10 cellular contexts compared by ENCODE assay signal in genomic region chr10:132563485-132564248, GRCh38. TPM values are rescaled to one million over a fixed set of nuclear protein-coding genes. Genes with fewer than 3 reads are reported as not detected.
DNase-seq lines count a peak whose midpoint lies in the region; ATAC-seq, FAIRE-seq and TF ChIP-seq lines count a peak whose summit lies in the region.
"Had no signal": no experiment of that assay in that cellular context is flagged by ENCODE, and none has a peak within 500 bp of the region (broad histone marks: within the 10 kb centered on the region; RNA-seq: fewer than 3 reads in every experiment).

No MANE protein-coding gene starts in this region.

- no peak overlapping the region for H3K4me3 Mint-ChIP-seq in activated CD8-positive, alpha-beta T cell treated with anti-CD3 and anti-CD28 coated beads, Interleukin-2, amount 10 ng/mL, durations not matched to agents 7 days and 5 days

- H2BK5ac ChIP-seq in trophoblast cell (ENCODE audit: low read depth, low read length, poor library complexity), result no peak overlapping the region

- CTCF ChIA-PET in activated CD8-positive, alpha-beta T cell treated with anti-CD3 and anti-CD28 coated beads, Interleukin-2, amount 10 ng/mL, durations not matched to agents 7 days and 5 days (lab: Charles Lee), result no interaction called here

- no peak overlapping the region for H3K4me3 ChIP-seq in trophoblast cell (ENCODE audit: low read depth, low read length)

- H2AK5ac ChIP-seq in trophoblast cell (ENCODE audit: low read length), result peak overlapping the region; percentile 15

- no peaks in the 10 kb centered on the region for H3K36me3 ChIP-seq in trophoblast cell (ENCODE audit: control insufficient read depth in 1 of 2, insufficient read depth in 2 of 2, low read length in 2 of 2)

- no peak overlapping the region for H4K8ac ChIP-seq in trophoblast cell (ENCODE audit: low read depth, low read length)

- H3K9me3 ChIP-seq in trophoblast cell (ENCODE audit: insufficient read depth, low read depth, low read length), result peaks cover 6% of the 10 kb centered on the region

- H3K27ac ChIP-seq in trophoblast cell (ENCODE audit: low read depth, low read length), result no peak overlapping the region

- POLR2A ChIA-PET in activated CD8-positive, alpha-beta T cell treated with anti-CD3 and anti-CD28 coated beads, Interleukin-2, amount 10 ng/mL, durations not matched to agents 7 days and 5 days (lab: Charles Lee), result no interaction called here

- no peak overlapping the region for H3K14ac ChIP-seq in trophoblast cell (ENCODE audit: low read length)

- peak overlapping the region; percentile 29 for H3K18ac ChIP-seq in trophoblast cell (ENCODE audit: low read length)

- no peak overlapping the region for H2BK120ac ChIP-seq in trophoblast cell (ENCODE audit: insufficient read depth, low read length, poor library complexity)

- no peak overlapping the region for H2AFZ ChIP-seq in trophoblast cell (ENCODE audit: insufficient read depth, low read length, poor library complexity)

- H4K91ac ChIP-seq in trophoblast cell (ENCODE audit: low read depth, low read length), result no peak overlapping the region

- peak; percentile 75 for DNase-seq in H54 (ENCODE audit: insufficient read length, low spot score)
- peak in 1 of 2 donors; percentile 18 for DNase-seq in trophoblast cell
- DNase-seq in Right ventricle myocardium superior, result no peak
- DNase-seq in SK-N-DZ (ENCODE audit: low spot score), result no peak
- DNase-seq in stimulated activated CD4-positive, alpha-beta T cell treated with anti-CD3 and anti-CD28 coated beads, Interleukin-12 subunit alpha, Interleukin-12 subunit beta, amount 100 ng/mL, for 4 hours, result no peak
- DNase-seq in activated CD8-positive, alpha-beta T cell treated with anti-CD3 and anti-CD28 coated beads, Interleukin-2, amount 10 ng/mL, durations not matched to agents 7 days and 5 days, result no peak
- DNase-seq: activated CD4-positive, alpha-beta T cell treated with anti-CD3 and anti-CD28 coated beads for 4 hours; GDM1 had no signal

- H3K4ac ChIP-seq in trophoblast cell (ENCODE audit: low read depth, low read length), result no peak overlapping the region

- no peak overlapping the region for H3K27ac Mint-ChIP-seq in activated CD8-positive, alpha-beta T cell treated with anti-CD3 and anti-CD28 coated beads, Interleukin-2, amount 10 ng/mL, durations not matched to agents 7 days and 5 days

- no peak for FAIRE-seq in H54 (lab: Jason Lieb, UNC)

- H3K27me3 ChIP-seq in trophoblast cell (ENCODE audit: insufficient read depth, low read length), result no peaks in the 10 kb centered on the region

- intact Hi-C loops in Right ventricle myocardium superior (cut with DNase I), result no loop called here

- peaks cover 2% of the 10 kb centered on the region for H3K79me2 ChIP-seq in trophoblast cell (ENCODE audit: control insufficient read depth, insufficient read depth, low read length, poor library complexity)

- H3K79me1 ChIP-seq in trophoblast cell (ENCODE audit: low read length), result no peaks in the 10 kb centered on the region

- no peak overlapping the region for H3K4me2 ChIP-seq in trophoblast cell (ENCODE audit: low read length)

- no CpG with 5 or more reads among the region's 24 CpGs for WGBS in trophoblast cell (ENCODE audit: extremely low coverage, insufficient coverage, insufficient read length)

- H4K12ac ChIP-seq in trophoblast cell (ENCODE audit: low read depth, low read length), result no peak overlapping the region

- ATAC-seq in GM18861 (IDR thresholded peaks at IDR 0.05; ENCODE audit: unreplicated experiment), result peak; percentile 67
- ATAC-seq in HG03521 (IDR thresholded peaks at IDR 0.05; ENCODE audit: unreplicated experiment), result peak; percentile 83
- ATAC-seq in Right ventricle myocardium superior (ENCODE audit: poor library complexity), result no peak
- no peak for ATAC-seq in activated CD8-positive, alpha-beta T cell treated with anti-CD3 and anti-CD28 coated beads, Interleukin-2, amount 10 ng/mL, durations not matched to agents 7 days and 5 days

- H3K36me3 Mint-ChIP-seq in activated CD8-positive, alpha-beta T cell treated with anti-CD3 and anti-CD28 coated beads, Interleukin-2, amount 10 ng/mL, durations not matched to agents 7 days and 5 days (ENCODE audit: low read depth), result no peaks in the 10 kb centered on the region

- H3K23ac ChIP-seq in trophoblast cell (ENCODE audit: low read length), result no peak overlapping the region

- no peaks in the 10 kb centered on the region for H3K9me3 Mint-ChIP-seq in activated CD8-positive, alpha-beta T cell treated with anti-CD3 and anti-CD28 coated beads, Interleukin-2, amount 10 ng/mL, durations not matched to agents 7 days and 5 days (ENCODE audit: insufficient read depth)

- H2BK12ac ChIP-seq in trophoblast cell (ENCODE audit: low read length), result no peak overlapping the region

- no peaks in the 10 kb centered on the region for H3K27me3 Mint-ChIP-seq in activated CD8-positive, alpha-beta T cell treated with anti-CD3 and anti-CD28 coated beads, Interleukin-2, amount 10 ng/mL, durations not matched to agents 7 days and 5 days (ENCODE audit: low read depth)

- no peak for TF ChIP-seq POLR2A in H54 (IDR thresholded peaks at IDR 0.05; ENCODE audit: low read depth, low read length)

- H3K9ac ChIP-seq in trophoblast cell (ENCODE audit: low read length), result no peak overlapping the region

- H3K4me1 ChIP-seq in trophoblast cell (ENCODE audit: control insufficient read depth in 1 of 2, insufficient read depth in 2 of 2, low read length in 2 of 2), result peaks cover 17 to 19% of the 10 kb centered on the region in 2 experiments

- peaks cover 16% of the 10 kb centered on the region for H3K4me1 Mint-ChIP-seq in activated CD8-positive, alpha-beta T cell treated with anti-CD3 and anti-CD28 coated beads, Interleukin-2, amount 10 ng/mL, durations not matched to agents 7 days and 5 days (ENCODE audit: low read depth)

RNA-seq across cellular contexts. Expression of gene INPP5A, which starts 26.1 kb away (rescaled TPM):
- 25.7 and 25.9 TPM in 2 replicates for polyA plus RNA-seq in trophoblast cell (2013)
- 99.1 TPM for total RNA-seq in Right ventricle myocardium superior
- 23.6 and 25.3 TPM in 2 replicates for polyA plus RNA-seq in SK-N-DZ (2014; cell fraction: cytosol; rRNA removed)
- polyA plus RNA-seq in SK-N-DZ (2014; cell fraction: nucleus; rRNA removed), result 13.8 and 15.2 TPM in 2 replicates
- 1 to 10 TPM; 9.9 TPM for total RNA-seq in activated CD8-positive, alpha-beta T cell treated with anti-CD3 and anti-CD28 coated beads, Interleukin-2, amount 10 ng/mL, durations not matched to agents 7 days and 5 days

Comparison
In these comparisons a context has a peak if more than half of its experiments do, and no peak if none do; other contexts are left out.
1. ATAC-seq: peak in GM18861 (single experiment) and HG03521 (single experiment); none in Right ventricle myocardium superior (single experiment) and activated CD8-positive, alpha-beta T cell treated with anti-CD3 and anti-CD28 coated beads, Interleukin-2, amount 10 ng/mL, durations not matched to agents 7 days and 5 days (single experiment).